Comparison of ENCODE assay signal across 8 cellular contexts in the genomic region with DNA sequence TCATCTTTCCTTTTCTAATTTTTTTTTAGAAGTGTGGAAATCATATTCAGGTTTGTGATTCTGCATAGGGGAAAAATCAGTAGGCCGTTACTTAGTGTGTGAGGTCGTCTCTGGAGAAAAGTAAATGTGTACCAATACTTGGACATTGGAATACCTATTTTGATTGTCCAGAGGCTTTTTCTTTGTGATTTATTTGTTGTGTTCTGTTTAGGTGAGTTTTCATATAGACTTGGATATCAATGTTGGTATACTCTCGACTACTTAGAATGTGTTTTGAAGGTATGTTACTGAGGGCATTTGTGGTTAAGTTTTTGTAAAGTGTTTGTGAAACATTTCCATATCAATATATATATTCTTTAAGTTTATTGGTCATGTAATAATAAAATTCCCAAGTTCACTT. TPM values are rescaled to one million over a fixed set of nuclear protein-coding genes. Genes with fewer than 3 reads are reported as not detected.
DNase-seq lines count a peak whose midpoint lies in the region; ATAC-seq and TF ChIP-seq lines count a peak whose summit lies in the region.

No MANE protein-coding gene starts in this region.

- H3K9me3 ChIP-seq in OCI-LY7 (ENCODE audit: low read length) (no peaks in the 10 kb centered on the region), parathyroid adenoma (ENCODE audit: control insufficient read depth, low read length) (no peaks in the 10 kb centered on the region)

- H3K27me3 Mint-ChIP-seq in T-helper 2 cell treated with Interferon-gamma antibody and Interleukin-4, amounts not matched to agents 5 μg/mL and 100 μg/mL, for 36 hours (ENCODE audit: low read depth) = no peaks in the 10 kb centered on the region
- H3K27me3 Mint-ChIP-seq in activated CD4-positive, alpha-beta memory T cell treated with anti-CD3 and anti-CD28 coated beads, Interleukin-2, amount 10 ng/mL, durations not matched to agents 7 days and 5 days = peaks cover 4% of the 10 kb centered on the region

- H3K27ac ChIP-seq in OCI-LY7 (ENCODE audit: low read depth, low read length, poor library complexity, severe bottlenecking) (peak overlapping the region; percentile 97), parathyroid adenoma (no peak overlapping the region)

- H2AFZ ChIP-seq in OCI-LY7 (ENCODE audit: low read length) (no peak overlapping the region), parathyroid adenoma (no peak overlapping the region)

- no peak overlapping the region for H3K9ac ChIP-seq in parathyroid adenoma

- CTCF ChIA-PET in OCI-LY7 (lab: Charles Lee; ENCODE audit: unreplicated experiment) = no interaction called here
- CTCF ChIA-PET in activated CD4-positive, alpha-beta memory T cell treated with anti-CD3 and anti-CD28 coated beads, Interleukin-2, amount 10 ng/mL, durations not matched to agents 7 days and 5 days (lab: Charles Lee) = interaction anchor here (1.1 kb wide), 1 partner anchor 65 kb away, joined by 4 read pairs; no protein-coding TSS in a partner anchor

- peak overlapping the region; percentile 81 for H3K4me3 ChIP-seq in OCI-LY7 (ENCODE audit: low read depth, low read length, poor library complexity, severe bottlenecking)
- H3K4me3 ChIP-seq in epithelial cell of proximal tubule (ENCODE audit: low read depth, low read length) = peak overlapping the region; percentile 93
- H3K4me3 ChIP-seq in parathyroid adenoma (ENCODE audit: low read depth, low read length) = peak overlapping the region; percentile 99

- TF ChIP-seq CTCF in OCI-LY7 (conservative IDR thresholded peaks at IDR 0.05; ENCODE audit: low read length) (no peak), epithelial cell of proximal tubule (conservative IDR thresholded peaks at IDR 0.05; ENCODE audit: low read depth, low read length) (no peak), parathyroid adenoma (IDR thresholded peaks at IDR 0.05) (no peak)

- H3K4me2 ChIP-seq in OCI-LY7 (ENCODE audit: low read length) = peak overlapping the region; percentile 76
- peak overlapping the region; percentile 24 for H3K4me2 ChIP-seq in parathyroid adenoma (ENCODE audit: low read length)

- ATAC-seq in GM21786 (IDR thresholded peaks at IDR 0.05; ENCODE audit: unreplicated experiment) = no peak

- peaks cover 49% of the 10 kb centered on the region for H4K20me1 ChIP-seq in OCI-LY7 (ENCODE audit: insufficient read depth, low read length)

- no TSS peak for BruUV-seq in OCI-LY7 (replicated peaks; lab: Mats Ljungman, UMichigan)

- peaks cover 11% of the 10 kb centered on the region; the same call in 1 of the 2 replicates for H3K36me3 ChIP-seq in OCI-LY7 (ENCODE audit: insufficient read depth, low read length)
- H3K36me3 ChIP-seq in parathyroid adenoma (ENCODE audit: control insufficient read depth, insufficient read depth, low read length) = no peaks in the 10 kb centered on the region

- H3K4me1 Mint-ChIP-seq in T-helper 2 cell treated with Interferon-gamma antibody and Interleukin-4, amounts not matched to agents 5 μg/mL and 100 μg/mL, for 36 hours (ENCODE audit: low read depth) = peaks cover 55% of the 10 kb centered on the region
- H3K4me1 Mint-ChIP-seq in activated CD4-positive, alpha-beta memory T cell treated with anti-CD3 and anti-CD28 coated beads, Interleukin-2, amount 10 ng/mL, durations not matched to agents 7 days and 5 days = peaks cover 51% of the 10 kb centered on the region

- H3K79me2 ChIP-seq in OCI-LY7 (ENCODE audit: insufficient read depth, low read depth, low read length) (peaks cover 92% of the 10 kb centered on the region), parathyroid adenoma (peaks cover 15% of the 10 kb centered on the region)

- no peak for DNase-seq in T-helper 2 cell treated with Interferon-gamma antibody and Interleukin-4, amounts not matched to agents 5 μg/mL and 100 μg/mL, for 36 hours (ENCODE audit: low spot score)
- DNase-seq in T-helper 2 cell = no peak
- no peak for DNase-seq in OCI-LY7 (ENCODE audit: low spot score)
- no peak for DNase-seq in epithelial cell of proximal tubule (ENCODE audit: low read depth)
- DNase-seq in NOMO-1 treated with dmso at 0.1 percent for 144 hours (lab: John Stamatoyannopoulos, UW; ENCODE audit: unreplicated experiment) = no peak
- no peak for DNase-seq in activated CD4-positive, alpha-beta memory T cell treated with anti-CD3 and anti-CD28 coated beads, Interleukin-2, amount 10 ng/mL, durations not matched to agents 7 days and 5 days

- POLR2A ChIA-PET in OCI-LY7 (lab: Charles Lee) = interaction anchor here (0.6 to 4.1 kb wide), 17 partner anchors 8 to 143 kb away, joined by 3 to 34 read pairs (median 4); no protein-coding TSS in a partner anchor
- POLR2A ChIA-PET in activated CD4-positive, alpha-beta memory T cell treated with anti-CD3 and anti-CD28 coated beads, Interleukin-2, amount 10 ng/mL, durations not matched to agents 7 days and 5 days (lab: Charles Lee) = interaction anchor here (1.9 to 3.8 kb wide), 2 partner anchors 64 to 115 kb away, joined by 4 to 50 read pairs; no protein-coding TSS in a partner anchor

- intact Hi-C loops in OCI-LY7 (cut with micrococcal nuclease; ENCODE audit: unreplicated experiment) = loop anchor here (5.0 kb wide), 3 partner anchors 173 to 843 kb away; partner anchors contain the start of genes CYP39A1, SLC25A27 and TNFRSF21

- no peaks in the 10 kb centered on the region for H3K9me3 Mint-ChIP-seq in T-helper 2 cell treated with Interferon-gamma antibody and Interleukin-4, amounts not matched to agents 5 μg/mL and 100 μg/mL, for 36 hours
- no peaks in the 10 kb centered on the region for H3K9me3 Mint-ChIP-seq in activated CD4-positive, alpha-beta memory T cell treated with anti-CD3 and anti-CD28 coated beads, Interleukin-2, amount 10 ng/mL, durations not matched to agents 7 days and 5 days

- H3K27ac Mint-ChIP-seq in T-helper 2 cell treated with Interferon-gamma antibody and Interleukin-4, amounts not matched to agents 5 μg/mL and 100 μg/mL, for 36 hours = no peak overlapping the region
- H3K27ac Mint-ChIP-seq in activated CD4-positive, alpha-beta memory T cell treated with anti-CD3 and anti-CD28 coated beads, Interleukin-2, amount 10 ng/mL, durations not matched to agents 7 days and 5 days = no peak overlapping the region

- H3K4me1 ChIP-seq in OCI-LY7 (ENCODE audit: insufficient read depth, low read length, poor library complexity, severe bottlenecking) (peaks cover 59% of the 10 kb centered on the region), parathyroid adenoma (peaks cover 6% of the 10 kb centered on the region)

- H3K4me3 Mint-ChIP-seq in T-helper 2 cell treated with Interferon-gamma antibody and Interleukin-4, amounts not matched to agents 5 μg/mL and 100 μg/mL, for 36 hours = peak overlapping the region; percentile 98
- H3K4me3 Mint-ChIP-seq in activated CD4-positive, alpha-beta memory T cell treated with anti-CD3 and anti-CD28 coated beads, Interleukin-2, amount 10 ng/mL, durations not matched to agents 7 days and 5 days = no peak overlapping the region

- H3K27me3 ChIP-seq in parathyroid adenoma (ENCODE audit: control insufficient read depth, insufficient read depth, low read length) = no peaks in the 10 kb centered on the region

- peaks cover 2% of the 10 kb centered on the region for H3K36me3 Mint-ChIP-seq in T-helper 2 cell treated with Interferon-gamma antibody and Interleukin-4, amounts not matched to agents 5 μg/mL and 100 μg/mL, for 36 hours (ENCODE audit: low read depth)
- peaks cover 6% of the 10 kb centered on the region for H3K36me3 Mint-ChIP-seq in activated CD4-positive, alpha-beta memory T cell treated with anti-CD3 and anti-CD28 coated beads, Interleukin-2, amount 10 ng/mL, durations not matched to agents 7 days and 5 days (ENCODE audit: low read depth)

- H3K9me2 ChIP-seq in OCI-LY7 (ENCODE audit: insufficient read depth, low read length) = no peaks in the 10 kb centered on the region

RNA-seq across cellular contexts. Expression of gene CD2AP, which starts 2.3 kb away (rescaled TPM):
- total RNA-seq in OCI-LY7 (2014; rRNA removed; shearing (Covaris generic)) = 26.6 and 30.0 TPM in 2 replicates
- 58.0 and 61.7 TPM in 2 replicates for total RNA-seq in OCI-LY7 (2022)
- total RNA-seq in epithelial cell of proximal tubule = 43.3 and 61.7 TPM in 2 replicates
- total RNA-seq in activated CD4-positive, alpha-beta memory T cell treated with anti-CD3 and anti-CD28 coated beads, Interleukin-2, amount 10 ng/mL, durations not matched to agents 7 days and 5 days = 10 to 100 TPM; 26.3 to 27.1 TPM
